27 cellular contexts compared by ENCODE assay signal in genomic region chr4:108607426-108607825, GRCh38.
"Had no signal": no experiment of that assay in that cellular context is flagged by ENCODE, and none has a peak within 500 bp of the region (broad histone marks: within the 10 kb centered on the region; RNA-seq: fewer than 3 reads in every experiment).

No MANE protein-coding gene starts in this region.

- DNase-seq: Kasumi-1; KG1; MM.1S; NCI-H1092; NCI-H1105 treated with DMSO at 0.1 percent for 48 hours; NCI-H1417 treated with DMSO at 0.1 percent for 48 hours; NCI-H146; NCI-H1694 treated with DMSO at 0.1 percent for 48 hours; NCI-H1930; NCI-H2081; NCI-H2107; NCI-H226; NCI-H446; NCI-H510A; NCI-H524 treated with DMSO at 0.1 percent for 48 hours; NCI-H69; NCI-H774; NK-92 treated with Interleukin-12 subunit alpha and Interleukin-12 subunit beta, amount 100 ng/mL, for 24 hours; PC-3; SHP77; SK-N-SH; SW 1271; T-cell had no signal

- H3K4me3 Mint-ChIP-seq: IgD-negative memory B cell, T-cell had no signal

- H3K27ac Mint-ChIP-seq: IgD-negative memory B cell, T-cell had no signal

- H3K27me3 Mint-ChIP-seq: IgD-negative memory B cell, T-cell had no signal

- H3K9ac ChIP-seq: SK-N-SH had no signal

- ATAC-seq: Panc1, PC-3, T-cell had no signal

- H3K4me1 Mint-ChIP-seq: IgD-negative memory B cell had no signal

- H3K9me3 ChIP-seq: SK-N-SH had no signal

- H3K27ac ChIP-seq: HL-60, RWPE1 had no signal

- H3K4me2 ChIP-seq: SK-N-SH had no signal
